ENCODE assay signal across 27 cellular contexts in the genomic region with DNA sequence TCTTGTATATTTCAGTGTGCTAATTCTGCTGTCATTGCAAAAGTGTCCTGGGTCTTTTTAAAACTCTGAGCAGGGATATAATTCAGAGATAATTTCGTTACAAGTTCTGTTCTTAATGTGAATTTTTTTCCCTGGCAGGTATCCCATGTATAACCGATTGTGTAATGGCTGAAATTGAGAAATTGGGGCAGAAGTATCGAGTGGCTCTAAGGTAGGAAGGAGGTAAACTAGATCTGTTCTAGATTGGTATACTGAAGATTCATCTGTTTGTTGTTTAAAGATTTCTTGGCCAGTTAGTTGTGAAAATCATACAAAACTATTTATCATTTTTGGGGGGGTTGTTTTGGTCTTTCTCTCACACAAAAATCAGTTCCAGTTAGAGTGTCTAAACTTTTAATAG.
"Had no signal": no experiment of that assay in that cellular context is flagged by ENCODE, and none has a peak within 500 bp of the region (broad histone marks: within the 10 kb centered on the region; RNA-seq: fewer than 3 reads in every experiment).

No MANE protein-coding gene starts in this region.

- H3K9ac ChIP-seq: neural progenitor cell, parathyroid adenoma had no signal

- DNase-seq: natural killer cell; occipital lobe; ovary; posterior cingulate gyrus; psoas muscle; right cardiac atrium; spleen; stimulated activated CD4-positive, alpha-beta T cell treated with anti-CD3 and anti-CD28 coated beads, Interleukin-12 subunit alpha, Interleukin-12 subunit beta, amount 100 ng/mL, for 4 hours; stimulated activated CD4-positive, alpha-beta T cell treated with anti-CD3 and anti-CD28 coated beads, Interleukin-1b, Interleukin-23, amount 100 ng/mL, for 48 hours; stimulated activated CD4-positive, alpha-beta T cell treated with anti-CD3 and anti-CD28 coated beads, Interleukin-4, amount 100 ng/mL, for 1 hour; stimulated activated CD4-positive, alpha-beta T cell treated with anti-CD3 and anti-CD28 coated beads, Interleukin-4, amount 100 ng/mL, for 4 hours; stimulated activated CD8-positive, alpha-beta memory T cell treated with anti-CD3 and anti-CD28 coated beads, Interleukin-4, amount 100 ng/mL, for 48 hours; stimulated activated naive CD4-positive, alpha-beta T cell; stimulated activated naive CD8-positive, alpha-beta T cell treated with anti-CD3 and anti-CD28 coated beads, Interleukin-15, amount 100 ng/mL, for 72 hours; stimulated activated naive CD8-positive, alpha-beta T cell treated with anti-CD3 and anti-CD28 coated beads, Interleukin-15, Interleukin-2, amounts not matched to agents 100 U/mL and 50 U/mL, for 24 hours; thyroid gland; trophoblast cell; upper lobe of left lung had no signal

- H3K36me3 ChIP-seq: neural progenitor cell, ovary had no signal

- H3K4me1 ChIP-seq: neural progenitor cell, parathyroid adenoma, psoas muscle, spleen, thyroid gland, tibial nerve, upper lobe of left lung, vagina had no signal

- H3K27me3 ChIP-seq: neural progenitor cell, ovary, spleen, thyroid gland, tibial nerve, upper lobe of left lung, vagina had no signal

- H3K27ac ChIP-seq: neural progenitor cell, ovary, parathyroid adenoma, psoas muscle, skin epidermis, spleen, thoracic aorta, thyroid gland, tibial nerve, upper lobe of left lung, vagina had no signal

- H3K4me3 ChIP-seq: neural progenitor cell, ovary, psoas muscle, skin epidermis, smooth muscle cell, spleen, thoracic aorta, thyroid gland, tibial nerve, upper lobe of left lung, vagina had no signal

- ATAC-seq: natural killer cell; psoas muscle; right cardiac atrium; sciatic nerve; stimulated activated memory B cell treated with anti-CD40 and anti-IgM and Interleukin-4, amounts not matched to agents 10 μg/mL and 1 μg/mL and 100 μg/mL, for 72 hours; stimulated activated naive CD8-positive, alpha-beta T cell treated with anti-CD3 and anti-CD28 coated beads, Interleukin-15, amount 100 ng/mL, for 72 hours; stimulated activated naive CD8-positive, alpha-beta T cell treated with anti-CD3 and anti-CD28 coated beads, Interleukin-15, Interleukin-2, amounts not matched to agents 100 U/mL and 50 U/mL, for 24 hours had no signal

- H3K9me3 ChIP-seq: ovary, psoas muscle, spleen, thoracic aorta, thyroid gland, tibial nerve, upper lobe of left lung, vagina had no signal

- H2AFZ ChIP-seq: neural progenitor cell, parathyroid adenoma had no signal

- H3K4me2 ChIP-seq: neural progenitor cell, smooth muscle cell had no signal
